ENCODE assay signal across 9 cellular contexts in the genomic region with DNA sequence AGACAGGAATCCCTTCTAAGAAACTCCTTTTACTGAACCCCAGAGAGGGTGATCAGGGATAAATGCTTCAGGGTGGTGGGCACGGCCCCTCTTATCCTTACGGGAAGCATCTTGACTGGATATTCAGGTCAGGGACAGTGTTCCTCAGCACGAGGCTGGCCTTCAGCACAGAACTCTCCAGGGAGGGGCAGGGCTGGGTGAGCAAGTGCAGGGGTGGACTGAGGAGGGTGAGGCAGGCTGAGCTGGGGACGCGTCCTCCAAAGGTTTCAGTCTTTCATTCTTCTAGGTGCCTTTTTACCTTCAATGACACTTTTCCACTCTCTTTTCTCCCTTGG. TPM values are rescaled to one million over a fixed set of nuclear protein-coding genes. Genes with fewer than 3 reads are reported as not detected.
A peak's percentile ranks its signal among the peaks of the same experiment; 100 is the strongest.
DNase-seq lines count a peak whose midpoint lies in the region; ATAC-seq and TF ChIP-seq lines count a peak whose summit lies in the region.
"Had no signal": no experiment of that assay in that cellular context is flagged by ENCODE, and none has a peak within 500 bp of the region (broad histone marks: within the 10 kb centered on the region; RNA-seq: fewer than 3 reads in every experiment).

No MANE protein-coding gene starts in this region.

- no peak for DNase-seq in CD4-positive, alpha-beta T cell
- DNase-seq in neuronal stem cell (ENCODE audit: low spot score) (no peak), uterus (no peak), middle frontal gyrus (ENCODE audit: extremely low spot score, low spot score) (no peak), NCI-H1694 (lab: John Stamatoyannopoulos, UW) (no peak)

- peaks cover 69% of the 10 kb centered on the region for H3K79me2 ChIP-seq in Loucy (ENCODE audit: insufficient read depth, low read length)

- no peak overlapping the region for H4K8ac ChIP-seq in neuronal stem cell (ENCODE audit: low read depth, low read length)

- peak overlapping the region; percentile 97 for H3K4me3 Mint-ChIP-seq in CD4-positive, alpha-beta T cell
- H3K4me3 Mint-ChIP-seq in brain: peak overlapping the region in 4 of 5 experiments; percentile 43 to 73 (median 61)

- no peak overlapping the region for H4K91ac ChIP-seq in neuronal stem cell (ENCODE audit: low read depth, low read length, poor library complexity)

- H3K9me3 Mint-ChIP-seq in CD4-positive, alpha-beta T cell: no peaks in the 10 kb centered on the region
- H3K9me3 Mint-ChIP-seq in brain: peaks cover 0 to 2% (median 0%) of the 10 kb centered on the region in 5 experiments

- intact Hi-C loops in CD4-positive, alpha-beta T cell (cut with DNase I, micrococcal nuclease): loop anchor here in 1 of 2 experiments (5.0 kb wide), 1 partner anchor 358 kb away; no protein-coding TSS in a partner anchor
- intact Hi-C loops in uterus (cut with DNase I; ENCODE audit: low total_unique reads): no loop called here

- H3K36me3 Mint-ChIP-seq in CD4-positive, alpha-beta T cell (ENCODE audit: low read depth): peaks cover 82% of the 10 kb centered on the region
- no peaks in the 10 kb centered on the region for H3K36me3 Mint-ChIP-seq in brain

- H4K20me1 ChIP-seq in Loucy (ENCODE audit: insufficient read depth, low read length, poor library complexity, severe bottlenecking): peaks cover 17% of the 10 kb centered on the region

- H3K4me1 ChIP-seq in Loucy (ENCODE audit: insufficient read depth, low read length, poor library complexity, severe bottlenecking) (peaks cover 80% of the 10 kb centered on the region), neuronal stem cell (ENCODE audit: control insufficient read depth in 2 of 2, insufficient read depth in 1 of 2, low read depth in 1 of 2, low read length in 2 of 2) (peaks cover 14 to 18% of the 10 kb centered on the region in 2 donors), uterus (peaks cover 0 to 6% of the 10 kb centered on the region in 2 donors)

- TF ChIP-seq CTCF in CD4-positive, alpha-beta T cell (IDR thresholded peaks at IDR 0.05): no peak
- TF ChIP-seq CTCF in Loucy (conservative IDR thresholded peaks at IDR 0.05; ENCODE audit: low read length): no peak
- TF ChIP-seq CTCF in brain (conservative IDR thresholded peaks at IDR 0.05): no peak
- TF ChIP-seq CTCF in uterus (IDR thresholded peaks at IDR 0.05): no peak

- no peak for TF ChIP-seq POLR2A in uterus (IDR thresholded peaks at IDR 0.05)

- no peak overlapping the region for H2BK12ac ChIP-seq in neuronal stem cell (ENCODE audit: low read length)

- peaks cover 87% of the 10 kb centered on the region for H3K4me1 Mint-ChIP-seq in CD4-positive, alpha-beta T cell (ENCODE audit: low read depth)
- H3K4me1 Mint-ChIP-seq in brain: peaks cover 63% of the 10 kb centered on the region

- no peak for ATAC-seq in CD4-positive, alpha-beta T cell (ENCODE audit: poor library complexity)
- ATAC-seq in HG03469 (IDR thresholded peaks at IDR 0.05; ENCODE audit: unreplicated experiment): no peak

- no peak overlapping the region for H2BK5ac ChIP-seq in neuronal stem cell (ENCODE audit: low read length)

- H3K4me2 ChIP-seq in Loucy (ENCODE audit: low read depth, low read length, poor library complexity, severe bottlenecking) (peak overlapping the region; percentile 92), neuronal stem cell (ENCODE audit: insufficient read depth, low read length, poor library complexity, severe bottlenecking) (no peak overlapping the region)

- H3K4me3 ChIP-seq in Loucy (ENCODE audit: low read length, poor library complexity, severe bottlenecking) (peak overlapping the region; percentile 98), neuronal stem cell (ENCODE audit: low read length in 2 of 2) (no peak overlapping the region), uterus (no peak overlapping the region)
- H3K4me3 ChIP-seq: lung had no signal

- H2AK5ac ChIP-seq in neuronal stem cell (ENCODE audit: low read depth, low read length): no peak overlapping the region

- H3K9me3 ChIP-seq in CD4-positive, alpha-beta T cell (ENCODE audit: control insufficient read depth, low read length): no peaks in the 10 kb centered on the region
- H3K9me3 ChIP-seq in Loucy (ENCODE audit: insufficient read depth, low read depth, low read length) (no peaks in the 10 kb centered on the region), neuronal stem cell (replicated peaks in 1 of 2; ENCODE audit: control insufficient read depth in 2 of 2, insufficient read depth in 1 of 2, low read depth in 1 of 2, low read length in 2 of 2) (no peaks in the 10 kb centered on the region), uterus (no peaks in the 10 kb centered on the region)

- peak overlapping the region; percentile 15 for H3K18ac ChIP-seq in neuronal stem cell (ENCODE audit: low read length)

- H3K4ac ChIP-seq in neuronal stem cell (ENCODE audit: low read length): no peak overlapping the region

- WGBS in neuronal stem cell (ENCODE audit: extremely low coverage in 2 of 2, insufficient read length in 2 of 2, insufficient replicate concordance in 1 of 2), 2 donors: no CpG with 5 or more reads among the region's 5 CpGs

- H3K79me1 ChIP-seq in neuronal stem cell (ENCODE audit: low read depth, low read length): no peaks in the 10 kb centered on the region

- peaks cover 3% of the 10 kb centered on the region; the same call in 1 of the 2 replicates for H3K36me3 ChIP-seq in Loucy (ENCODE audit: insufficient read depth, low read length)
- H3K36me3 ChIP-seq in neuronal stem cell (replicated peaks in 1 of 2; ENCODE audit: control insufficient read depth in 2 of 2, insufficient read depth in 2 of 2, low read length in 2 of 2): no peaks in the 10 kb centered on the region
- H3K36me3 ChIP-seq in uterus: no peaks in the 10 kb centered on the region

- H3F3A ChIP-seq in Loucy (ENCODE audit: low read depth): peaks cover 4% of the 10 kb centered on the region; the same call in 1 of the 2 replicates

- CTCF ChIA-PET in CD4-positive, alpha-beta T cell (lab: Charles Lee): interaction anchor here (1.6 to 15.8 kb wide), 3 partner anchors 15 to 53 kb away, joined by 5 to 236 read pairs (median 10); a partner anchor contains a TSS

- peak overlapping the region; percentile 86 for H3K27ac Mint-ChIP-seq in CD4-positive, alpha-beta T cell
- peak overlapping the region in 4 of 5 experiments; percentile 67 to 95 (median 87) for H3K27ac Mint-ChIP-seq in brain

- H2BK15ac ChIP-seq in neuronal stem cell (ENCODE audit: low read length): no peak overlapping the region

- peak overlapping the region; percentile 99 for H3K9ac ChIP-seq in Loucy (ENCODE audit: low read depth, low read length, poor library complexity, severe bottlenecking)
- no peak overlapping the region for H3K9ac ChIP-seq in neuronal stem cell (ENCODE audit: low read depth, low read length, poor library complexity)

- no peaks in the 10 kb centered on the region for H3K27me3 ChIP-seq in CD4-positive, alpha-beta T cell (ENCODE audit: control insufficient read depth, insufficient read depth, low read length)
- H3K27me3 ChIP-seq in Loucy (ENCODE audit: insufficient read depth, low read length, poor library complexity, severe bottlenecking) (peaks cover 5% of the 10 kb centered on the region), neuronal stem cell (ENCODE audit: control insufficient read depth in 3 of 3, insufficient read depth in 3 of 3, low read depth in 1 of 3, low read length in 3 of 3) (peaks cover 0 to 64% (median 12%) of the 10 kb centered on the region in 3 experiments), uterus (no peaks in the 10 kb centered on the region)

- H3K27me3 Mint-ChIP-seq in CD4-positive, alpha-beta T cell: no peaks in the 10 kb centered on the region
- H3K27me3 Mint-ChIP-seq in brain: peaks cover 4% of the 10 kb centered on the region

- no peak overlapping the region for H3K23ac ChIP-seq in neuronal stem cell (ENCODE audit: low read depth, low read length, poor library complexity)

- no peak overlapping the region for H3K14ac ChIP-seq in neuronal stem cell (ENCODE audit: low read length)

- no peaks in the 10 kb centered on the region for H3K9me2 ChIP-seq in Loucy (replicated peaks; ENCODE audit: low read depth, low read length)

- peak overlapping the region; percentile 99 for H3K27ac ChIP-seq in CD4-positive, alpha-beta T cell (ENCODE audit: low read depth, low read length)
- peak overlapping the region; percentile 10 for H3K27ac ChIP-seq in neuronal stem cell (replicated peaks; ENCODE audit: low read length)
- no peak overlapping the region for H3K27ac ChIP-seq in uterus

- no peak overlapping the region for H2AFZ ChIP-seq in Loucy (ENCODE audit: low read length)
- H2AFZ ChIP-seq in neuronal stem cell (ENCODE audit: low read length): peak overlapping the region; percentile 51

- POLR2A ChIA-PET in CD4-positive, alpha-beta T cell (lab: Charles Lee): interaction anchor here (0.6 to 8.1 kb wide), 14 partner anchors 9 to 810 kb away, joined by 3 to 135 read pairs (median 8); a partner anchor contains a TSS

- H2BK120ac ChIP-seq in neuronal stem cell (ENCODE audit: low read depth, low read length): no peak overlapping the region

RNA-seq across cellular contexts. Expression of a gene that starts 52.3 kb away (rescaled TPM):
- total RNA-seq in CD4-positive, alpha-beta T cell: 100 to 1,000 TPM; 153 to 156 TPM
- polyA plus RNA-seq in brain (ENCODE audit: insufficient read depth, low read depth, low replicate concordance): 3.4 TPM
- 0.50 TPM for polyA plus RNA-seq in neuronal stem cell (2013, experiment 1 of 2)
- 0.51 TPM for polyA plus RNA-seq in neuronal stem cell (2013, experiment 2 of 2)
- 1 to 10 TPM in 3 of 4 donors, under 1 TPM in 1; 0.77 to 5.3 (median 3.2) TPM for total RNA-seq in uterus

RNA-seq across cellular contexts. Expression of a gene that starts 52.6 kb away (rescaled TPM):
- total RNA-seq in CD4-positive, alpha-beta T cell: 10 to 100 TPM; 48.9 to 51.6 TPM
- polyA plus RNA-seq in brain (ENCODE audit: insufficient read depth, low read depth, low replicate concordance): 58.6 TPM
- polyA plus RNA-seq in neuronal stem cell (2013, experiment 1 of 2): 36.1 TPM
- polyA plus RNA-seq in neuronal stem cell (2013, experiment 2 of 2): 34.0 TPM
- total RNA-seq in uterus: 100 to 1,000 TPM in 1 of 4 donors, 10 to 100 TPM in 3; 19.1 to 106 (median 54.2) TPM

Comparison
In these comparisons a context has a peak if more than half of its experiments do, and no peak if none do; other contexts are left out.
1. H3K27ac ChIP-seq: peak in CD4-positive, alpha-beta T cell (single experiment) and neuronal stem cell (single experiment); none in uterus (0 of 2).
2. RNA of a gene that starts 52.3 kb away (total RNA-seq): 153 to 156 TPM in CD4-positive, alpha-beta T cell; 0.77 to 5.3 TPM in uterus; every median in the first group is over 10 times any median in the second.